8 cellular contexts compared by ENCODE assay signal in the genomic region with DNA sequence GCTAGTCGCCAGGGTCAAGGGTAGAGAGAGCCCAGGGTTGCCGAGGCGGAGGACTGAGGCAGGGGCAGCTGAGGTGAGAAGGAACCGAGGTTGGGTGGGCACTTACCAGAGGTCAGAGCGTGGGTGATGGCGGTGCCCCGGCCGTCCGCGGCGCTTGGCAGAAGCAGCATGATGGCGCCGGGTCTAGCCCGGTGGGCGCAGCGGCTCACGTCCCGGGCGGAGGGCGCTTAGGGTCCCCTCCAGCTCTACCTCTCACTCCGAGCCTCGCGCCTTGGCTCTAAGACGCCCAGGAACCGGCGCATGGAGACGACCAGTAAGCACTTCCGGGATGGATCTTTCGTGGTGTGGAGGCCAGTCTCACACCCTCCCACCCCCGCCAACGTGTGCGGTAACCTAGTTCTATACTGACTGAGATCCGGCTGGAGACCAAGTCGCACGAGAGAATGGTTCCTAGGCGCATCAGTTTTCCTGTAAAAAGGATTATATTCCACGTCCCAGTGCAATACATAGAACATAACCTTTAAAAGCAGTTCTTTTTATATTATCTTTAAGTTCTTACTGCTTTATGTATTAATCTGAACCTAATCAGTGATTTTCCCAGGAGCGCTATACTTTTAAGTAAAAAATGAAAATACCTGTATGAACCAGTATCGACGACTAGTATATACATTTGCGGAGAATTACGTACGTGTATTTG. TPM values are rescaled to one million over a fixed set of nuclear protein-coding genes. Genes with fewer than 3 reads are reported as not detected.
DNase-seq lines count a peak whose midpoint lies in the region; ATAC-seq and TF ChIP-seq lines count a peak whose summit lies in the region.

A gene with protein sequence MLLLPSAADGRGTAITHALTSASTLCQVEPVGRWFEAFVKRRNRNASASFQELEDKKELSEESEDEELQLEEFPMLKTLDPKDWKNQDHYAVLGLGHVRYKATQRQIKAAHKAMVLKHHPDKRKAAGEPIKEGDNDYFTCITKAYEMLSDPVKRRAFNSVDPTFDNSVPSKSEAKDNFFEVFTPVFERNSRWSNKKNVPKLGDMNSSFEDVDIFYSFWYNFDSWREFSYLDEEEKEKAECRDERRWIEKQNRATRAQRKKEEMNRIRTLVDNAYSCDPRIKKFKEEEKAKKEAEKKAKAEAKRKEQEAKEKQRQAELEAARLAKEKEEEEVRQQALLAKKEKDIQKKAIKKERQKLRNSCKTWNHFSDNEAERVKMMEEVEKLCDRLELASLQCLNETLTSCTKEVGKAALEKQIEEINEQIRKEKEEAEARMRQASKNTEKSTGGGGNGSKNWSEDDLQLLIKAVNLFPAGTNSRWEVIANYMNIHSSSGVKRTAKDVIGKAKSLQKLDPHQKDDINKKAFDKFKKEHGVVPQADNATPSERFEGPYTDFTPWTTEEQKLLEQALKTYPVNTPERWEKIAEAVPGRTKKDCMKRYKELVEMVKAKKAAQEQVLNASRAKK (minus strand): TSS at position 315 of the 697 bp plus-strand sequence. CDS start 145 bp downstream, at position 170.

- H2BK5ac ChIP-seq in trophoblast cell (ENCODE audit: low read depth, low read length, poor library complexity): peak within 1 kb of the TSS; percentile 71

- peak within 1 kb of the TSS; percentile 37 for H3K23ac ChIP-seq in trophoblast cell (ENCODE audit: low read length)

- H3K79me2 ChIP-seq in trophoblast cell (ENCODE audit: control insufficient read depth, insufficient read depth, low read length, poor library complexity): peaks cover 12% of the 10 kb centered on the region

- intact Hi-C loops in cardiac septum (cut with DNase I): loop anchor here (5.0 kb wide), 1 partner anchor 47 kb away; a partner anchor contains a TSS

- peaks cover 69% of the 10 kb centered on the region for H3K4me1 Mint-ChIP-seq in activated naive CD8-positive, alpha-beta T cell treated with anti-CD3 and anti-CD28 coated beads, Interleukin-2, amount 50 U/mL, for 24 hours

- peak within 1 kb of the TSS; percentile 90 for H3K18ac ChIP-seq in trophoblast cell (ENCODE audit: low read length)

- peak within 1 kb of the TSS; percentile 42 for H2AK5ac ChIP-seq in trophoblast cell (ENCODE audit: low read length)

- no peaks in the 10 kb centered on the region for H3K27me3 ChIP-seq in trophoblast cell (ENCODE audit: insufficient read depth, low read length)
- H3K27me3 ChIP-seq in tibial nerve: no peaks in the 10 kb centered on the region

- H3K9me3 Mint-ChIP-seq in activated naive CD8-positive, alpha-beta T cell treated with anti-CD3 and anti-CD28 coated beads, Interleukin-2, amount 50 U/mL, for 24 hours: no peaks in the 10 kb centered on the region

- peaks cover 3 to 8% of the 10 kb centered on the region in 2 experiments for H3K36me3 ChIP-seq in trophoblast cell (ENCODE audit: control insufficient read depth in 1 of 2, insufficient read depth in 2 of 2, low read length in 2 of 2)
- H3K36me3 ChIP-seq in tibial nerve: peaks cover 0 to 22% (median 0%) of the 10 kb centered on the region in 3 donors

- H2BK120ac ChIP-seq in trophoblast cell (ENCODE audit: insufficient read depth, low read length, poor library complexity): peak within 1 kb of the TSS; percentile 73

- H2AFZ ChIP-seq in trophoblast cell (ENCODE audit: insufficient read depth, low read length, poor library complexity): peak within 1 kb of the TSS; percentile 32

- H3K27ac ChIP-seq in trophoblast cell (ENCODE audit: low read depth, low read length) (no peak within 1 kb of the TSS), tibial nerve (peak within 1 kb of the TSS; percentile 44 to 90 (median 86))

- H3K27me3 Mint-ChIP-seq in activated naive CD8-positive, alpha-beta T cell treated with anti-CD3 and anti-CD28 coated beads, Interleukin-2, amount 50 U/mL, for 24 hours: no peaks in the 10 kb centered on the region

- WGBS in trophoblast cell (ENCODE audit: extremely low coverage, insufficient coverage, insufficient read length): no CpG with 5 or more reads among the region's 43 CpGs
- WGBS in tibial nerve, 2 donors: 8 to 10% methylated on average over 41 to 43 of the region's 43 CpGs

- peak within 1 kb of the TSS; percentile 83 for H3K9ac ChIP-seq in trophoblast cell (ENCODE audit: low read length)

- no peak within 1 kb of the TSS for H2BK12ac ChIP-seq in trophoblast cell (ENCODE audit: low read length)

- DNase-seq in NCI-H1417 (lab: John Stamatoyannopoulos, UW) (peak; percentile 94 to 97 (median 95)), SW480 (ENCODE audit: low spot score) (peak; percentile 98), cardiac septum (ENCODE audit: low spot score) (peak; percentile 91), trophoblast cell (peak; percentile 87 to 92), tibial nerve (ENCODE audit: low spot score in 2 of 2) (peak; percentile 73 to 83)
- DNase-seq in activated naive CD8-positive, alpha-beta T cell treated with anti-CD3 and anti-CD28 coated beads, Interleukin-2, amount 50 U/mL, for 24 hours: peak; percentile 84

- peak in 1 of 2 donors; percentile 94 for TF ChIP-seq EP300 in tibial nerve (IDR thresholded peaks at IDR 0.05)

- peaks cover 2% of the 10 kb centered on the region in 2 experiments for H3K4me1 ChIP-seq in trophoblast cell (ENCODE audit: control insufficient read depth in 1 of 2, insufficient read depth in 2 of 2, low read length in 2 of 2)
- H3K4me1 ChIP-seq in tibial nerve: peaks cover 0 to 55% (median 30%) of the 10 kb centered on the region in 4 donors

- TF ChIP-seq CTCF in GM12875 (IDR thresholded peaks at IDR 0.05; ENCODE audit: borderline replicate concordance, insufficient read depth, low read depth, low read length) (no peak), tibial nerve (IDR thresholded peaks at IDR 0.05) (no peak)

- peak within 1 kb of the TSS; percentile 94 for H3K4me3 Mint-ChIP-seq in activated naive CD8-positive, alpha-beta T cell treated with anti-CD3 and anti-CD28 coated beads, Interleukin-2, amount 50 U/mL, for 24 hours

- peak within 1 kb of the TSS; percentile 95 for H3K4ac ChIP-seq in trophoblast cell (ENCODE audit: low read depth, low read length)

- peak in 1 of 2 donors; percentile 38 for TF ChIP-seq POLR2A in tibial nerve (IDR thresholded peaks at IDR 0.05)

- H4K8ac ChIP-seq in trophoblast cell (ENCODE audit: low read depth, low read length): peak within 1 kb of the TSS; percentile 95

- peak within 1 kb of the TSS; percentile 90 for H3K4me3 ChIP-seq in GM12875 (ENCODE audit: low read depth, low read length)
- peak within 1 kb of the TSS; percentile 96 for H3K4me3 ChIP-seq in trophoblast cell (ENCODE audit: low read depth, low read length)
- H3K4me3 ChIP-seq in tibial nerve: peak within 1 kb of the TSS; percentile 74 to 94 (median 82)

- H3K14ac ChIP-seq in trophoblast cell (ENCODE audit: low read length): peak within 1 kb of the TSS; percentile 96

- peak; percentile 78 for ATAC-seq in HG02763 (IDR thresholded peaks at IDR 0.05; ENCODE audit: unreplicated experiment)
- peak; percentile 92 for ATAC-seq in activated naive CD8-positive, alpha-beta T cell treated with anti-CD3 and anti-CD28 coated beads, Interleukin-2, amount 50 U/mL, for 24 hours

- H3K79me1 ChIP-seq in trophoblast cell (ENCODE audit: low read length): peaks cover 9% of the 10 kb centered on the region

- peaks cover 40% of the 10 kb centered on the region for H3K36me3 Mint-ChIP-seq in activated naive CD8-positive, alpha-beta T cell treated with anti-CD3 and anti-CD28 coated beads, Interleukin-2, amount 50 U/mL, for 24 hours (ENCODE audit: low read depth)

- H3K9me3 ChIP-seq in trophoblast cell (ENCODE audit: insufficient read depth, low read depth, low read length) (no peaks in the 10 kb centered on the region), tibial nerve (no peaks in the 10 kb centered on the region)

- H4K91ac ChIP-seq in trophoblast cell (ENCODE audit: low read depth, low read length): peak within 1 kb of the TSS; percentile 93

- peak within 1 kb of the TSS; percentile 97 for H3K27ac Mint-ChIP-seq in activated naive CD8-positive, alpha-beta T cell treated with anti-CD3 and anti-CD28 coated beads, Interleukin-2, amount 50 U/mL, for 24 hours

- H3K4me2 ChIP-seq in trophoblast cell (ENCODE audit: low read length): peak within 1 kb of the TSS; percentile 69

- H4K12ac ChIP-seq in trophoblast cell (ENCODE audit: low read depth, low read length): peak within 1 kb of the TSS; percentile 92

RNA-seq across cellular contexts. Expression of the gene that starts here (rescaled TPM):
- total RNA-seq in cardiac septum (17.7 TPM), tibial nerve (10 to 100 TPM; 14.3 to 22.8 (median 18.3) TPM)
- polyA plus RNA-seq in trophoblast cell (2013): 46.5 and 49.6 TPM in 2 replicates
